In genomic region chr16:16881771-16882170, GRCh38 we compare ENCODE assay signal across 24 cellular contexts.
"Had no signal": no experiment of that assay in that cellular context is flagged by ENCODE, and none has a peak within 500 bp of the region (broad histone marks: within the 10 kb centered on the region; RNA-seq: fewer than 3 reads in every experiment).

No MANE protein-coding gene starts in this region.

- H3K4me1 Mint-ChIP-seq: immature natural killer cell; memory B cell; stimulated activated naive B cell treated with anti-CD40 and anti-IgM and Interleukin-4, amounts not matched to agents 10 μg/mL and 1 μg/mL and 100 μg/mL, for 72 hours had no signal

- H3K36me3 ChIP-seq: colonic mucosa, heart right ventricle, left lung, lower lobe of right lung, neutrophil, right atrium auricular region, sigmoid colon, stomach, thoracic aorta, transverse colon had no signal

- H3K27ac Mint-ChIP-seq: immature natural killer cell; memory B cell; natural killer cell treated with Interleukin-12 subunit alpha and Interleukin-12 subunit beta and Interleukin-15 and Interleukin-18, amount 100 ng/mL, for 72 hours; stimulated activated naive B cell treated with anti-CD40 and anti-IgM and Interleukin-4, amounts not matched to agents 10 μg/mL and 1 μg/mL and 100 μg/mL, for 72 hours had no signal

- ATAC-seq: heart right ventricle; left lung; lower lobe of right lung; natural killer cell treated with Interleukin-12 subunit alpha and Interleukin-12 subunit beta and Interleukin-15 and Interleukin-18, amount 100 ng/mL, for 72 hours; stimulated activated naive B cell treated with anti-CD40 and anti-IgM and Interleukin-4, amounts not matched to agents 10 μg/mL and 1 μg/mL and 100 μg/mL, for 72 hours had no signal

- H3K27ac ChIP-seq: colonic mucosa, heart right ventricle, left lung, lower lobe of right lung, neutrophil, right atrium auricular region, sigmoid colon, skin epidermis, stomach, thoracic aorta, transverse colon had no signal

- FAIRE-seq: frontal cortex, keratinocyte had no signal

- H3K4me3 ChIP-seq: colonic mucosa, heart right ventricle, left lung, lower lobe of right lung, right atrium auricular region, sigmoid colon, skin epidermis, stomach, thoracic aorta, transverse colon had no signal

- H3K27me3 ChIP-seq: colonic mucosa, neutrophil, right atrium auricular region, sigmoid colon had no signal

- H3K9me3 ChIP-seq: colonic mucosa, heart right ventricle, left lung, lower lobe of right lung, neutrophil, right atrium auricular region, stomach, thoracic aorta, transverse colon had no signal

- DNase-seq: colonic mucosa; dermis blood vessel endothelial cell; effector CD4-positive, alpha-beta T cell; heart right ventricle; immature natural killer cell; left lung; lower lobe of right lung; midbrain; posterior cingulate gyrus; sigmoid colon; stimulated activated CD4-positive, alpha-beta T cell treated with anti-CD3 and anti-CD28 coated beads, Interleukin-2, amount 100 ng/mL, for 24 hours; stimulated activated CD4-positive, alpha-beta T cell treated with anti-CD3 and anti-CD28 coated beads, Interleukin-4, amount 100 ng/mL, for 4 hours; stimulated activated naive B cell treated with anti-CD40 and anti-IgM and Interleukin-4, amounts not matched to agents 10 μg/mL and 1 μg/mL and 100 μg/mL, for 72 hours; stomach; substantia nigra; transverse colon had no signal

- H3K36me3 Mint-ChIP-seq: immature natural killer cell; memory B cell; natural killer cell treated with Interleukin-12 subunit alpha and Interleukin-12 subunit beta and Interleukin-15 and Interleukin-18, amount 100 ng/mL, for 72 hours; stimulated activated naive B cell treated with anti-CD40 and anti-IgM and Interleukin-4, amounts not matched to agents 10 μg/mL and 1 μg/mL and 100 μg/mL, for 72 hours had no signal

- H3K9me3 Mint-ChIP-seq: immature natural killer cell; natural killer cell treated with Interleukin-12 subunit alpha and Interleukin-12 subunit beta and Interleukin-15 and Interleukin-18, amount 100 ng/mL, for 72 hours had no signal

- H3K4me3 Mint-ChIP-seq: immature natural killer cell; memory B cell; natural killer cell treated with Interleukin-12 subunit alpha and Interleukin-12 subunit beta and Interleukin-15 and Interleukin-18, amount 100 ng/mL, for 72 hours; stimulated activated naive B cell treated with anti-CD40 and anti-IgM and Interleukin-4, amounts not matched to agents 10 μg/mL and 1 μg/mL and 100 μg/mL, for 72 hours had no signal

- H3K4me1 ChIP-seq: colonic mucosa, heart right ventricle, left lung, lower lobe of right lung, right atrium auricular region, sigmoid colon, stomach, transverse colon had no signal
